ENCODE assay signal across 39 cellular contexts in genomic region chr12:128992116-128992515, GRCh38.
"Had no signal": no experiment of that assay in that cellular context is flagged by ENCODE, and none has a peak within 500 bp of the region (broad histone marks: within the 10 kb centered on the region; RNA-seq: fewer than 3 reads in every experiment).

No MANE protein-coding gene starts in this region.

- H3K36me3 ChIP-seq: adrenal gland, ascending aorta, brain microvascular endothelial cell, breast epithelium, cardiac muscle cell had no signal

- H3K9me3 ChIP-seq: adrenal gland, ascending aorta, body of pancreas had no signal

- H3K27me3 Mint-ChIP-seq: activated naive CD4-positive, alpha-beta T cell treated with anti-CD3 and anti-CD28 coated beads, Interleukin-2, amount 10 ng/mL, durations not matched to agents 7 days and 5 days; activated naive CD8-positive, alpha-beta T cell treated with anti-CD3 and anti-CD28 coated beads, Interleukin-2, amount 10 ng/mL, durations not matched to agents 7 days and 5 days; activated T-helper 17 cell treated with anti-CD3 and anti-CD28 coated beads, Interleukin-2, amount 50 U/mL, for 72 hours; brain had no signal

- H3K27me3 ChIP-seq: adrenal gland, ascending aorta, body of pancreas, brain microvascular endothelial cell, breast epithelium, cardiac muscle cell had no signal

- ATAC-seq: activated naive CD4-positive, alpha-beta T cell treated with anti-CD3 and anti-CD28 coated beads, Interleukin-2, amount 50 U/mL, for 72 hours; activated naive CD8-positive, alpha-beta T cell treated with anti-CD3 and anti-CD28 coated beads, Interleukin-2, amount 50 U/mL, for 24 hours; activated T-cell treated with anti-CD3 and anti-CD28 coated beads, Interleukin-2, amount 50 U/mL, for 4 hours; activated T-cell treated with anti-CD3 and anti-CD28 coated beads, Interleukin-2, amount 50 U/mL, for 72 hours; activated T-helper 17 cell treated with anti-CD3 and anti-CD28 coated beads, Interleukin-2, amount 50 U/mL, for 72 hours; body of pancreas had no signal

- H3K27ac Mint-ChIP-seq: activated naive CD4-positive, alpha-beta T cell treated with anti-CD3 and anti-CD28 coated beads for 36 hours; activated naive CD4-positive, alpha-beta T cell treated with anti-CD3 and anti-CD28 coated beads, Interleukin-2, amount 10 ng/mL, durations not matched to agents 7 days and 5 days; activated naive CD4-positive, alpha-beta T cell treated with anti-CD3 and anti-CD28 coated beads, Interleukin-2, amount 50 U/mL, for 24 hours; activated naive CD4-positive, alpha-beta T cell treated with anti-CD3 and anti-CD28 coated beads, Interleukin-2, amount 50 U/mL, for 72 hours; activated naive CD8-positive, alpha-beta T cell; activated naive CD8-positive, alpha-beta T cell treated with anti-CD3 and anti-CD28 coated beads for 36 hours; activated naive CD8-positive, alpha-beta T cell treated with anti-CD3 and anti-CD28 coated beads, Interleukin-2, amount 10 ng/mL, durations not matched to agents 7 days and 5 days; activated naive CD8-positive, alpha-beta T cell treated with anti-CD3 and anti-CD28 coated beads, Interleukin-2, amount 50 U/mL, for 24 hours; activated T-cell treated with anti-CD3 and anti-CD28 coated beads, Interleukin-2, amount 50 U/mL, for 24 hours; activated T-cell treated with anti-CD3 and anti-CD28 coated beads, Interleukin-2, amount 50 U/mL, for 72 hours; activated T-helper 1 cell treated with anti-CD3 and anti-CD28 coated beads, Interleukin-12 subunit alpha, Interleukin-12 subunit beta, Interleukin-2, Interleukin-4 antibody, amounts not matched to agents 30 ng/mL and 10 ng/mL and 1 ng/mL, durations not matched to agents 14 hours and 24 hours and 36 hours; activated T-helper 17 cell treated with anti-CD3 and anti-CD28 coated beads, Interleukin-2, amount 50 U/mL, for 72 hours; activated T-helper 2 cell treated with anti-CD3 and anti-CD28 coated beads, Interferon-gamma antibody, Interleukin-2, Interleukin-4, amounts not matched to agents 10 μg/mL and 5 μg/mL and 100 μg/mL, durations not matched to agents 14 hours and 24 hours and 36 hours had no signal

- DNase-seq: activated effector memory CD4-positive, alpha-beta T cell treated with anti-CD3 and anti-CD28 coated beads, Interleukin-2, amount 50 U/mL, for 16 hours; activated effector memory CD4-positive, alpha-beta T cell treated with Interleukin-2 at 50 U/mL for 16 hours; activated gamma-delta T cell; activated gamma-delta T cell treated with Interleukin-2 at 50 U/mL for 16 hours; activated naive CD4-positive, alpha-beta T cell; activated naive CD4-positive, alpha-beta T cell treated with anti-CD3 and anti-CD28 coated beads for 36 hours; activated naive CD4-positive, alpha-beta T cell treated with anti-CD3 and anti-CD28 coated beads, Interleukin-2, amount 10 ng/mL, durations not matched to agents 7 days and 5 days; activated naive CD4-positive, alpha-beta T cell treated with anti-CD3 and anti-CD28 coated beads, Interleukin-2, amount 50 U/mL, for 16 hours; activated naive CD4-positive, alpha-beta T cell treated with Interleukin-2 at 50 U/mL for 16 hours; activated naive CD8-positive, alpha-beta T cell treated with anti-CD3 and anti-CD28 coated beads for 36 hours; activated naive CD8-positive, alpha-beta T cell treated with anti-CD3 and anti-CD28 coated beads, Interleukin-2, amount 10 ng/mL, durations not matched to agents 7 days and 5 days; activated naive CD8-positive, alpha-beta T cell treated with anti-CD3 and anti-CD28 coated beads, Interleukin-2, amount 50 U/mL, for 24 hours; activated T-cell treated with anti-CD3 and anti-CD28 coated beads for 4 hours; activated T-cell treated with anti-CD3 and anti-CD28 coated beads, Interleukin-2, amount 50 U/mL, for 1 hour; activated T-cell treated with anti-CD3 and anti-CD28 coated beads, Interleukin-2, amount 50 U/mL, for 24 hours; activated T-cell treated with anti-CD3 and anti-CD28 coated beads, Interleukin-2, amount 50 U/mL, for 4 hours; activated T-cell treated with anti-CD3 and anti-CD28 coated beads, Interleukin-2, amount 50 U/mL, for 48 hours; activated T-cell treated with anti-CD3 and anti-CD28 coated beads, Interleukin-2, amount 50 U/mL, for 72 hours; adrenal gland; amniotic stem cell; amygdala; anterior cingulate cortex; aorta; body of pancreas; brain microvascular endothelial cell; caudate nucleus; central memory CD4-positive, alpha-beta T cell; cerebellar nuclear complex had no signal

- H3K4me1 Mint-ChIP-seq: activated naive CD4-positive, alpha-beta T cell treated with anti-CD3 and anti-CD28 coated beads, Interleukin-2, amount 10 ng/mL, durations not matched to agents 7 days and 5 days; activated naive CD4-positive, alpha-beta T cell treated with anti-CD3 and anti-CD28 coated beads, Interleukin-2, amount 50 U/mL, for 24 hours; activated naive CD8-positive, alpha-beta T cell treated with anti-CD3 and anti-CD28 coated beads for 36 hours; activated naive CD8-positive, alpha-beta T cell treated with anti-CD3 and anti-CD28 coated beads, Interleukin-2, amount 10 ng/mL, durations not matched to agents 7 days and 5 days; activated naive CD8-positive, alpha-beta T cell treated with anti-CD3 and anti-CD28 coated beads, Interleukin-2, amount 50 U/mL, for 24 hours; activated T-helper 17 cell treated with anti-CD3 and anti-CD28 coated beads, Interleukin-2, amount 50 U/mL, for 72 hours; central memory CD8-positive, alpha-beta T cell had no signal

- H3K36me3 Mint-ChIP-seq: activated naive CD4-positive, alpha-beta T cell treated with anti-CD3 and anti-CD28 coated beads, Interleukin-2, amount 10 ng/mL, durations not matched to agents 7 days and 5 days; activated naive CD4-positive, alpha-beta T cell treated with anti-CD3 and anti-CD28 coated beads, Interleukin-2, amount 50 U/mL, for 24 hours; activated naive CD8-positive, alpha-beta T cell; activated naive CD8-positive, alpha-beta T cell treated with anti-CD3 and anti-CD28 coated beads for 36 hours; activated naive CD8-positive, alpha-beta T cell treated with anti-CD3 and anti-CD28 coated beads, Interleukin-2, amount 10 ng/mL, durations not matched to agents 7 days and 5 days; brain had no signal

- H3K4me3 Mint-ChIP-seq: activated naive CD4-positive, alpha-beta T cell treated with anti-CD3 and anti-CD28 coated beads for 36 hours; activated naive CD4-positive, alpha-beta T cell treated with anti-CD3 and anti-CD28 coated beads, Interleukin-2, amount 10 ng/mL, durations not matched to agents 7 days and 5 days; activated naive CD4-positive, alpha-beta T cell treated with anti-CD3 and anti-CD28 coated beads, Interleukin-2, amount 50 U/mL, for 24 hours; activated naive CD8-positive, alpha-beta T cell; activated naive CD8-positive, alpha-beta T cell treated with anti-CD3 and anti-CD28 coated beads for 36 hours; activated naive CD8-positive, alpha-beta T cell treated with anti-CD3 and anti-CD28 coated beads, Interleukin-2, amount 10 ng/mL, durations not matched to agents 7 days and 5 days; activated naive CD8-positive, alpha-beta T cell treated with anti-CD3 and anti-CD28 coated beads, Interleukin-2, amount 50 U/mL, for 24 hours; activated T-cell treated with anti-CD3 and anti-CD28 coated beads, Interleukin-2, amount 50 U/mL, for 24 hours; activated T-cell treated with anti-CD3 and anti-CD28 coated beads, Interleukin-2, amount 50 U/mL, for 4 hours; activated T-cell treated with anti-CD3 and anti-CD28 coated beads, Interleukin-2, amount 50 U/mL, for 72 hours; activated T-helper 1 cell treated with anti-CD3 and anti-CD28 coated beads, Interleukin-12 subunit alpha, Interleukin-12 subunit beta, Interleukin-2, Interleukin-4 antibody, amounts not matched to agents 30 ng/mL and 10 ng/mL and 1 ng/mL, durations not matched to agents 14 hours and 24 hours and 36 hours; activated T-helper 17 cell treated with anti-CD3 and anti-CD28 coated beads, Interleukin-2, amount 50 U/mL, for 72 hours; brain; central memory CD8-positive, alpha-beta T cell had no signal

- H3K4me1 ChIP-seq: adrenal gland, ascending aorta, body of pancreas, breast epithelium had no signal

- H3K9me3 Mint-ChIP-seq: central memory CD8-positive, alpha-beta T cell had no signal

- H3K4me3 ChIP-seq: adrenal gland, ascending aorta, body of pancreas, breast epithelium, cardiac muscle cell had no signal

- H3K27ac ChIP-seq: adrenal gland, ascending aorta, body of pancreas, brain microvascular endothelial cell, breast epithelium, cardiac muscle cell had no signal
